ENCODE assay signal across 8 cellular contexts in the genomic region with DNA sequence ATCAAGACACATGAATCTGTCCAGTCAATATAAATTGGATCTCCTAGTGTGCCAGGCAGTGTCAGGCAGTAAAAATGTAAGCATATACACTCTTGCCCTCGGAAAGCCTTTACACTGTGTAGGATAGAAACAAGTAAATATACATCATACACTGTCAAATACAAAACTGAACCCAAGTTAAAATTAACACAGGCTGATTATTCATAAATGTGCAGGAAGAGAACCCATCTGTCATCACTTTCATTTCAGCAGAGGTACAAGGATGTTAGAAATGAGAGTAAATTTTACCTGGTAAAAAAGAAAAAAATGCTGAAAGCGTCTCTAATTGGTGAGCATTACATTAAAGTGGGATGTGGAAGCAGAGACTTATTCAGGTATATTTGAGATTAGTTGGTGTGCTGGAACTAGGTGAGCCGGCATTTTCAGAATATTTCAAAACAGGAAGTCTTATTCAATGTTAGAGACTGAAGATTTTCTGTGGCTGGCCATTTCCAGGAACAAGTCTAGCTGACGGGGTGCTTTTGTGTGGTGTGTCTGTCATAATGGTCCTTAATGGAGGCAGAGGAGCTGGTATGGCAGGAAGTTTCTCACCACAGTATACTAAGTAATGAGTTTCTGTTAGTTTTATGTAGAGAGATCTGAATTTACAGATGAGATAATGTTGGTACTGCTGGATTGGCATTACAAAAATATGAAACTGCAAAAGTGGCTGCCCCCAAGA.
DNase-seq lines count a peak whose midpoint lies in the region; ATAC-seq and TF ChIP-seq lines count a peak whose summit lies in the region.

No MANE protein-coding gene starts in this region.

- H3K4me1 ChIP-seq in BLaER1 = peaks cover 22% of the 10 kb centered on the region
- H3K4me1 ChIP-seq in neuron (ENCODE audit: insufficient read depth, low read length) = no peaks in the 10 kb centered on the region
- H3K4me1 ChIP-seq in tibial nerve = peaks cover 0 to 20% (median 2%) of the 10 kb centered on the region in 4 donors

- peak; percentile 5 to 64 (median 38) for DNase-seq in activated CD4-positive, CD25-positive, alpha-beta regulatory T cell (lab: John Stamatoyannopoulos, UW)
- DNase-seq in cardiac fibroblast (ENCODE audit: low read depth in 2 of 2) = peak; percentile 44 to 67
- peak in 1 of 2 donors; percentile 29 for DNase-seq in tibial nerve (ENCODE audit: low spot score in 2 of 2)
- DNase-seq in cortex of kidney (lab: John Stamatoyannopoulos, UW) = no peak

- no peaks in the 10 kb centered on the region for H4K20me1 ChIP-seq in BLaER1

- H3K4me3 ChIP-seq in BLaER1 (peak overlapping the region; percentile 12; the same call in 1 of the 2 replicates), cardiac fibroblast (replicated peaks in 1 of 2; ENCODE audit: low read depth in 2 of 2, low read length in 2 of 2) (no peak overlapping the region), neuron (ENCODE audit: low read length) (no peak overlapping the region), tibial nerve (no peak overlapping the region)

- peak overlapping the region; percentile 91 for H2AFZ ChIP-seq in neuron (ENCODE audit: low read depth, low read length)

- H3K9ac ChIP-seq in BLaER1 = peak overlapping the region; percentile 30

- no peak for TF ChIP-seq POLR2A in tibial nerve (IDR thresholded peaks at IDR 0.05)

- H3K4me2 ChIP-seq in BLaER1 = peak overlapping the region; percentile 57

- no peaks in the 10 kb centered on the region for H3K27me3 ChIP-seq in BLaER1
- no peaks in the 10 kb centered on the region for H3K27me3 ChIP-seq in neuron (ENCODE audit: insufficient read depth, low read length)
- no peaks in the 10 kb centered on the region for H3K27me3 ChIP-seq in tibial nerve

- no peaks in the 10 kb centered on the region for H3K9me3 ChIP-seq in BLaER1
- no peaks in the 10 kb centered on the region for H3K9me3 ChIP-seq in neuron (ENCODE audit: low read length)
- H3K9me3 ChIP-seq in tibial nerve = no peaks in the 10 kb centered on the region

- TF ChIP-seq EP300 in tibial nerve (IDR thresholded peaks at IDR 0.05) = peak in 1 of 2 donors; percentile 68

- ATAC-seq in GM19455 (IDR thresholded peaks at IDR 0.05; ENCODE audit: unreplicated experiment) (peak; percentile 100), HG03558 (IDR thresholded peaks at IDR 0.05; ENCODE audit: extremely low read depth, unreplicated experiment) (peak; percentile 100)

- WGBS in tibial nerve, 2 donors = 68 to 70% methylated on average over 4 of the region's 4 CpGs

- H3K27ac ChIP-seq in BLaER1 (peak overlapping the region; percentile 14), tibial nerve (peak overlapping the region in 3 of 4 donors; percentile 15 to 58 (median 28))

- TF ChIP-seq CTCF in cardiac fibroblast (IDR thresholded peaks at IDR 0.05; ENCODE audit: low read depth, low read length) (no peak), tibial nerve (IDR thresholded peaks at IDR 0.05) (no peak)

- H3K36me3 ChIP-seq in BLaER1 (no peaks in the 10 kb centered on the region), neuron (ENCODE audit: insufficient read depth, low read length) (no peaks in the 10 kb centered on the region), tibial nerve (no peaks in the 10 kb centered on the region)
